ENCODE assay signal across 20 cellular contexts in genomic region chr15:96217983-96218382, GRCh38.
DNase-seq lines count a peak whose midpoint lies in the region; ATAC-seq, FAIRE-seq and TF ChIP-seq lines count a peak whose summit lies in the region.
"Had no signal": no experiment of that assay in that cellular context is flagged by ENCODE, and none has a peak within 500 bp of the region (broad histone marks: within the 10 kb centered on the region; RNA-seq: fewer than 3 reads in every experiment).

No MANE protein-coding gene starts in this region.

- TF ChIP-seq RAD21 in GM12878 (IDR thresholded peaks at IDR 0.05; ENCODE audit: insufficient read depth, low read depth, low read length): no peak

- FAIRE-seq in GM12891 (lab: Jason Lieb, UNC) (no peak), GM12878 (lab: Jason Lieb, UNC) (no peak)
- FAIRE-seq: GM12892, GM18507, H1 had no signal

- no peak for TF ChIP-seq EP300 in GM12878 (IDR thresholded peaks at IDR 0.05; ENCODE audit: borderline replicate concordance in 1 of 2, control insufficient read depth in 1 of 2, low read depth in 2 of 2, low read length in 2 of 2)

- no peaks in the 10 kb centered on the region for H3K79me2 ChIP-seq in GM12878 (ENCODE audit: control insufficient read depth, insufficient read depth, low read length)

- no peaks in the 10 kb centered on the region for H3K27me3 ChIP-seq in GM12878 (replicated peaks in 1 of 2; ENCODE audit: control insufficient read depth in 2 of 2, insufficient read depth in 2 of 2, low read length in 1 of 2)

- H4K20me1 ChIP-seq in GM12878 (ENCODE audit: control insufficient read depth, insufficient read depth): no peaks in the 10 kb centered on the region

- no peak for TF ChIP-seq CTCF in GM12878 (IDR thresholded peaks at IDR 0.05 in 2 of 3, conservative IDR thresholded peaks at IDR 0.05 in 1 of 3; ENCODE audit: control insufficient read depth in 2 of 3, extremely low read depth in 1 of 3, insufficient read depth in 1 of 3, low read depth in 3 of 3, low read length in 3 of 3)

- WGBS in GM12878 (ENCODE audit: insufficient coverage, insufficient replicate concordance, low lambda C conversion rate, missing lambda C conversion rate): 29% methylated on average over 1 of the region's 1 CpG

- H3K4me1 Mint-ChIP-seq in activated T-cell treated with anti-CD3 and anti-CD28 coated beads, Interleukin-2, amount 50 U/mL, for 4 hours (ENCODE audit: low read depth): no peaks in the 10 kb centered on the region
- H3K4me1 Mint-ChIP-seq: CD4-positive, alpha-beta memory T cell had no signal

- in situ Hi-C loops in GM12878 (cut with MboI): no loop called here

- H3K9me3 Mint-ChIP-seq in activated T-cell treated with anti-CD3 and anti-CD28 coated beads, Interleukin-2, amount 50 U/mL, for 4 hours: peaks cover 4% of the 10 kb centered on the region

- SMC1A ChIA-PET in GM12878 (lab: Charles Lee; ENCODE audit: uncharacterized antibody, unreplicated experiment): interaction anchor here (0.6 to 1.6 kb wide), 6 partner anchors 18 to 95 kb away, joined by 3 to 5 read pairs (median 3); no protein-coding TSS in a partner anchor

- no peak overlapping the region for H3K9ac ChIP-seq in GM12878 (ENCODE audit: control insufficient read depth, insufficient read depth, low read length)
- H3K9ac ChIP-seq: GM23248 had no signal

- H3K36me3 ChIP-seq in GM12878 (ENCODE audit: control insufficient read depth in 2 of 2, insufficient read depth in 2 of 2, low read length in 1 of 2): no peaks in the 10 kb centered on the region

- RAD21 ChIA-PET in GM12878 (lab: Charles Lee; ENCODE audit: unreplicated experiment): no interaction called here

- TF ChIP-seq POLR2A in GM12891 (IDR thresholded peaks at IDR 0.05; ENCODE audit: low read depth, low read length) (no peak), GM12878 (IDR thresholded peaks at IDR 0.05; ENCODE audit: low read depth, low read length) (no peak)

- no peak overlapping the region for H3K4me3 ChIP-seq in GM12878
- H3K4me3 ChIP-seq: GM23248 had no signal

- H3K9me3 ChIP-seq in GM12878 (replicated peaks; ENCODE audit: control insufficient read depth, insufficient read depth, low read length): no peaks in the 10 kb centered on the region; the same call in 2 of the 3 replicates

- H2AFZ ChIP-seq in GM12878 (ENCODE audit: control insufficient read depth, low read depth, low read length): no peak overlapping the region
- H2AFZ ChIP-seq: GM23248 had no signal

- H3K27ac ChIP-seq in GM12878 (ENCODE audit: control insufficient read depth, insufficient read depth): no peak overlapping the region
- H3K27ac ChIP-seq: GM23248 had no signal

- peaks cover 10% of the 10 kb centered on the region for H3K27me3 Mint-ChIP-seq in activated T-cell treated with anti-CD3 and anti-CD28 coated beads, Interleukin-2, amount 50 U/mL, for 4 hours (ENCODE audit: low read depth)

- ATAC-seq in GM18519 (IDR thresholded peaks at IDR 0.05; ENCODE audit: low FRiP score, unreplicated experiment): peak; percentile 27
- peak; percentile 54 for ATAC-seq in GM19397 (IDR thresholded peaks at IDR 0.05; ENCODE audit: unreplicated experiment)
- peak; percentile 27; the same call in 1 of the 3 replicates for ATAC-seq in GM12878
- ATAC-seq in activated T-cell treated with anti-CD3 and anti-CD28 coated beads, Interleukin-2, amount 50 U/mL, for 4 hours: no peak

- POLR2A ChIA-PET in GM12878 (lab: Charles Lee): no interaction called here

- no peaks in the 10 kb centered on the region for H3K4me1 ChIP-seq in GM12878 (ENCODE audit: control insufficient read depth, insufficient read depth, low read length)

- H3K36me3 Mint-ChIP-seq in activated T-cell treated with anti-CD3 and anti-CD28 coated beads, Interleukin-2, amount 50 U/mL, for 4 hours (ENCODE audit: insufficient read depth): no peaks in the 10 kb centered on the region
- H3K36me3 Mint-ChIP-seq: CD4-positive, alpha-beta memory T cell had no signal

- no TSS peak for BruUV-seq in GM12878 (replicated peaks; lab: Mats Ljungman, UMichigan)

- intact Hi-C loops in GM12878 (cut with micrococcal nuclease; ENCODE audit: unreplicated experiment): no loop called here

- DNase-seq in GM12891 (ENCODE audit: insufficient read length, low spot score): no peak
- DNase-seq in GM12878 (ENCODE audit: low read depth, low spot score): no peak
- no peak for DNase-seq in OCI-M1 (lab: John Stamatoyannopoulos, UW)
- no peak for DNase-seq in DMS53 (lab: John Stamatoyannopoulos, UW)
- DNase-seq in activated T-cell treated with anti-CD3 and anti-CD28 coated beads, Interleukin-2, amount 50 U/mL, for 4 hours: no peak
- DNase-seq: C1 segment of cervical spinal cord; CD4-positive, alpha-beta memory T cell; COR-L47; DMS153; DMS79; EL; GDM1; GM23248; H7; HCEC 1CT had no signal

- CTCF ChIA-PET in GM12878 (lab: Yijun Ruan, JAX): interaction anchor here (0.6 kb wide), 1 partner anchor 229 kb away, joined by 3 read pairs; no protein-coding TSS in a partner anchor

- H3K4me2 ChIP-seq in GM12878 (ENCODE audit: control insufficient read depth, insufficient read depth): no peak overlapping the region

- H3K4me3 Mint-ChIP-seq in activated T-cell treated with anti-CD3 and anti-CD28 coated beads, Interleukin-2, amount 50 U/mL, for 4 hours: no peak overlapping the region
- H3K4me3 Mint-ChIP-seq: CD4-positive, alpha-beta memory T cell had no signal

TF ChIP-seq in GM12891, 5 proteins besides CTCF, POLR2A, EP300 and RAD21:
- no peak for TF ChIP-seq POLR2AphosphoS5 (IDR thresholded peaks at IDR 0.05; ENCODE audit: low read depth, low read length)
- peak; percentile 64 for TF ChIP-seq SPI1 (IDR thresholded peaks at IDR 0.05; ENCODE audit: low read depth, low read length)
- TF ChIP-seq TAF1 (IDR thresholded peaks at IDR 0.05; ENCODE audit: low read depth, low read length): no peak
- TF ChIP-seq POU2F2 (IDR thresholded peaks at IDR 0.05; ENCODE audit: low read depth, low read length): no peak
- TF ChIP-seq PAX5 (IDR thresholded peaks at IDR 0.05; ENCODE audit: insufficient read depth, low read length, severe bottlenecking): no peak

TF ChIP-seq in GM12878, 131 proteins besides CTCF, POLR2A, EP300 and RAD21 (continues in another document):
- TF ChIP-seq MAX (IDR thresholded peaks at IDR 0.05; ENCODE audit: low read depth, low read length) (no peak), ASH2L (IDR thresholded peaks at IDR 0.05; ENCODE audit: borderline replicate concordance, low read depth) (no peak), ZNF687 (IDR thresholded peaks at IDR 0.05) (no peak), RELA (IDR thresholded peaks at IDR 0.05; ENCODE audit: borderline replicate concordance, partially characterized antibody) (no peak), ZNF217 (IDR thresholded peaks at IDR 0.05) (no peak), CBFB (IDR thresholded peaks at IDR 0.05; ENCODE audit: low read depth) (no peak), GABPA (IDR thresholded peaks at IDR 0.05; ENCODE audit: low read depth) (no peak), USF2 (IDR thresholded peaks at IDR 0.05; ENCODE audit: borderline replicate concordance, low read depth, low read length) (no peak), NR2C1 (IDR thresholded peaks at IDR 0.05) (no peak), NFYA (IDR thresholded peaks at IDR 0.05; ENCODE audit: borderline replicate concordance, low read depth, low read length) (no peak)

Comparison
In these comparisons a context has a peak if more than half of its experiments do, and no peak if none do; other contexts are left out.
1. ATAC-seq: peak in GM18519 (single experiment), GM19397 (single experiment) and GM12878 (single experiment); none in activated T-cell treated with anti-CD3 and anti-CD28 coated beads, Interleukin-2, amount 50 U/mL, for 4 hours (0 of 2).